ENCODE assay signal across 21 cellular contexts in genomic region chr5:115360036-115360685, GRCh38.
DNase-seq lines count a peak whose midpoint lies in the region; ATAC-seq and TF ChIP-seq lines count a peak whose summit lies in the region.
"Had no signal": no experiment of that assay in that cellular context is flagged by ENCODE, and none has a peak within 500 bp of the region (broad histone marks: within the 10 kb centered on the region; RNA-seq: fewer than 3 reads in every experiment).

No MANE protein-coding gene starts in this region.

- H3K4me1 ChIP-seq in A673 (ENCODE audit: insufficient read depth, low read length, poor library complexity, severe bottlenecking) (no peaks in the 10 kb centered on the region), Caco-2 (peaks cover 21% of the 10 kb centered on the region)

- no peaks in the 10 kb centered on the region for H3K9me3 ChIP-seq in A673 (ENCODE audit: low read depth, low read length, poor library complexity, severe bottlenecking)
- no peaks in the 10 kb centered on the region for H3K9me3 ChIP-seq in Caco-2

- CTCF ChIA-PET in A673 (lab: Charles Lee) (interaction anchor here (0.6 kb wide), 1 partner anchor 173 kb away, joined by 3 read pairs; no protein-coding TSS in a partner anchor), WTC11 (lab: Charles Lee) (no interaction called here), Caco-2 (lab: Charles Lee) (no interaction called here), RWPE1 (lab: Yijun Ruan, JAX) (interaction anchor here (1.1 kb wide), 1 partner anchor 11 kb away, joined by 3 read pairs; no protein-coding TSS in a partner anchor)

- DNase-seq in A673 (ENCODE audit: low spot score) (peak; percentile 15), HCEC 1CT (peak; percentile 15), WTC11 (ENCODE audit: low spot score) (no peak), left colon (no peak), Caco-2 (no peak), posterior cingulate gyrus (no peak), NCI-H526 (lab: John Stamatoyannopoulos, UW) (no peak), RWPE1 (ENCODE audit: low spot score) (no peak)
- DNase-seq: activated CD4-positive, alpha-beta T cell treated with anti-CD3 and anti-CD28 coated beads, Interleukin-2, amount 50 U/mL, for 48 hours; activated naive CD4-positive, alpha-beta T cell treated with Interleukin-2 at 50 U/mL for 16 hours; activated T-cell treated with anti-CD3 and anti-CD28 coated beads for 4 hours; anterior cingulate cortex; COR-L47; hypothalamus; NCI-H1930; NCI-H510A; retina; SIG-M5; stimulated activated naive CD4-positive, alpha-beta T cell treated with Interleukin-2 at 50 U/mL for 16 hours had no signal

- no peaks in the 10 kb centered on the region; the same call in 1 of the 2 replicates for H3K27me3 Mint-ChIP-seq in WTC11 (ENCODE audit: low read depth)
- H3K27me3 Mint-ChIP-seq in Caco-2 (ENCODE audit: insufficient read depth, unreplicated experiment): no peaks in the 10 kb centered on the region
- H3K27me3 Mint-ChIP-seq: type B pancreatic cell had no signal

- POLR2A ChIA-PET in A673 (lab: Charles Lee; ENCODE audit: low non-redundant PET): interaction anchor here (0.6 kb wide), 1 partner anchor 206 kb away, joined by 3 read pairs; no protein-coding TSS in a partner anchor
- POLR2A ChIA-PET in WTC11 (lab: Charles Lee): no interaction called here
- POLR2A ChIA-PET in Caco-2 (lab: Charles Lee): no interaction called here
- POLR2A ChIA-PET in RWPE1 (lab: Yijun Ruan, JAX; ENCODE audit: low non-redundant PET): no interaction called here

- H3K27ac ChIP-seq in A673 (ENCODE audit: low read depth, low read length, poor library complexity, severe bottlenecking) (no peak overlapping the region), RWPE1 (no peak overlapping the region)

- peaks cover 36% of the 10 kb centered on the region for H3K4me1 Mint-ChIP-seq in WTC11
- H3K4me1 Mint-ChIP-seq in Caco-2 (ENCODE audit: low read depth, unreplicated experiment): peaks cover 7% of the 10 kb centered on the region

- H3K4me3 ChIP-seq in A673 (ENCODE audit: low read depth, low read length, poor library complexity, severe bottlenecking) (no peak overlapping the region), Caco-2 (ENCODE audit: low read depth, low read length) (no peak overlapping the region)

- H3K36me3 ChIP-seq in A673 (ENCODE audit: insufficient read depth, low read length, poor library complexity, severe bottlenecking): no peaks in the 10 kb centered on the region
- H3K36me3 ChIP-seq in Caco-2 (ENCODE audit: control insufficient read depth, insufficient read depth, low read length): no peaks in the 10 kb centered on the region; the same call in none of the 2 replicates

- H3K27me3 ChIP-seq in A673 (replicated peaks; ENCODE audit: insufficient read depth, low read depth, low read length, poor library complexity) (no peaks in the 10 kb centered on the region), Caco-2 (replicated peaks; ENCODE audit: control insufficient read depth, insufficient read depth, low read length) (no peaks in the 10 kb centered on the region)

- H3K4me3 Mint-ChIP-seq in WTC11: no peak overlapping the region
- H3K4me3 Mint-ChIP-seq in Caco-2 (ENCODE audit: unreplicated experiment): no peak overlapping the region
- H3K4me3 Mint-ChIP-seq: mesothelial cell of epicardium, type B pancreatic cell had no signal

- ATAC-seq in WTC11 (peak; percentile 30; the same call in 1 of the 2 replicates), left colon (peak; percentile 65)

- H3K36me3 Mint-ChIP-seq in WTC11 (no peaks in the 10 kb centered on the region), Caco-2 (ENCODE audit: insufficient read depth, unreplicated experiment) (no peaks in the 10 kb centered on the region)
- H3K36me3 Mint-ChIP-seq: mesothelial cell of epicardium, type B pancreatic cell had no signal

- no TSS peak for BruUV-seq in A673 (replicated peaks; lab: Mats Ljungman, UMichigan)
- no TSS peak for BruUV-seq in Caco-2 (replicated peaks; lab: Mats Ljungman, UMichigan)

- peaks cover 22% of the 10 kb centered on the region for H3K9me3 Mint-ChIP-seq in WTC11
- no peaks in the 10 kb centered on the region for H3K9me3 Mint-ChIP-seq in Caco-2 (ENCODE audit: unreplicated experiment)

- TF ChIP-seq CTCF in A673 (conservative IDR thresholded peaks at IDR 0.05; ENCODE audit: low read depth, low read length) (no peak), WTC11 (IDR thresholded peaks at IDR 0.05) (no peak), Caco-2 (IDR thresholded peaks at IDR 0.05; ENCODE audit: insufficient read depth in 1 of 2, low read depth in 1 of 2, low read length in 1 of 2, severe bottlenecking in 1 of 2, unreplicated experiment in 1 of 2) (no peak), RWPE1 (conservative IDR thresholded peaks at IDR 0.05; ENCODE audit: low read depth) (no peak)

- intact Hi-C loops in A673 (cut with micrococcal nuclease; ENCODE audit: unreplicated experiment): no loop called here
- intact Hi-C loops in left colon (cut with DNase I, micrococcal nuclease): no loop called here
- intact Hi-C loops in Caco-2 (cut with micrococcal nuclease; ENCODE audit: unreplicated experiment): no loop called here
- intact Hi-C loops in posterior cingulate gyrus (cut with DNase I): no loop called here

- H3K27ac Mint-ChIP-seq in WTC11 (no peak overlapping the region), Caco-2 (ENCODE audit: unreplicated experiment) (no peak overlapping the region)
- H3K27ac Mint-ChIP-seq: mesothelial cell of epicardium, type B pancreatic cell had no signal

TF ChIP-seq in WTC11, 78 proteins besides CTCF, POLR2A, EP300 and RAD21 (continues in another document):
- no peak for TF ChIP-seq HMGXB4 (CRISPR knock-in tag; IDR thresholded peaks at IDR 0.05)
- TF ChIP-seq FOXK1 (CRISPR knock-in tag; IDR thresholded peaks at IDR 0.05): no peak
- TF ChIP-seq ZNF263 (CRISPR knock-in tag; IDR thresholded peaks at IDR 0.05; ENCODE audit: low read depth): no peak
- TF ChIP-seq SMAD3 (CRISPR knock-in tag; IDR thresholded peaks at IDR 0.05; ENCODE audit: borderline replicate concordance): no peak
- TF ChIP-seq MYBL2 (CRISPR knock-in tag; IDR thresholded peaks at IDR 0.05): no peak
- no peak for TF ChIP-seq USF2 (CRISPR knock-in tag; IDR thresholded peaks at IDR 0.05)
- no peak for TF ChIP-seq NFYB (CRISPR knock-in tag; conservative IDR thresholded peaks at IDR 0.05; ENCODE audit: low read depth)
- no peak for TF ChIP-seq ZNF671 (CRISPR knock-in tag; IDR thresholded peaks at IDR 0.05)
- no peak for TF ChIP-seq NR3C1 (CRISPR knock-in tag; conservative IDR thresholded peaks at IDR 0.05; ENCODE audit: low read depth)
- no peak for TF ChIP-seq GABPB1 (CRISPR knock-in tag; IDR thresholded peaks at IDR 0.05)
- TF ChIP-seq ATF6 (CRISPR knock-in tag; IDR thresholded peaks at IDR 0.05): no peak
- TF ChIP-seq ATF2 (CRISPR knock-in tag; IDR thresholded peaks at IDR 0.05; ENCODE audit: borderline replicate concordance, low read depth): no peak
- TF ChIP-seq MXD4 (CRISPR knock-in tag; IDR thresholded peaks at IDR 0.05; ENCODE audit: borderline replicate concordance): no peak
- no peak for TF ChIP-seq ZBTB21 (CRISPR knock-in tag; IDR thresholded peaks at IDR 0.05; ENCODE audit: borderline replicate concordance)

Comparison
In these comparisons a context has a peak if more than half of its experiments do, and no peak if none do; other contexts are left out.
1. DNase-seq: peak in A673 (single experiment) and HCEC 1CT (single experiment); none in WTC11 (single experiment), left colon (0 of 2), Caco-2 (0 of 2), posterior cingulate gyrus (0 of 10), NCI-H526 (0 of 2) and RWPE1 (single experiment).
2. CTCF ChIA-PET loops: an anchor here in A673 (0.6 kb wide) and RWPE1 (1.1 kb wide); none called in WTC11 and Caco-2.